Comparison of ENCODE assay signal across 12 cellular contexts in the genomic region with DNA sequence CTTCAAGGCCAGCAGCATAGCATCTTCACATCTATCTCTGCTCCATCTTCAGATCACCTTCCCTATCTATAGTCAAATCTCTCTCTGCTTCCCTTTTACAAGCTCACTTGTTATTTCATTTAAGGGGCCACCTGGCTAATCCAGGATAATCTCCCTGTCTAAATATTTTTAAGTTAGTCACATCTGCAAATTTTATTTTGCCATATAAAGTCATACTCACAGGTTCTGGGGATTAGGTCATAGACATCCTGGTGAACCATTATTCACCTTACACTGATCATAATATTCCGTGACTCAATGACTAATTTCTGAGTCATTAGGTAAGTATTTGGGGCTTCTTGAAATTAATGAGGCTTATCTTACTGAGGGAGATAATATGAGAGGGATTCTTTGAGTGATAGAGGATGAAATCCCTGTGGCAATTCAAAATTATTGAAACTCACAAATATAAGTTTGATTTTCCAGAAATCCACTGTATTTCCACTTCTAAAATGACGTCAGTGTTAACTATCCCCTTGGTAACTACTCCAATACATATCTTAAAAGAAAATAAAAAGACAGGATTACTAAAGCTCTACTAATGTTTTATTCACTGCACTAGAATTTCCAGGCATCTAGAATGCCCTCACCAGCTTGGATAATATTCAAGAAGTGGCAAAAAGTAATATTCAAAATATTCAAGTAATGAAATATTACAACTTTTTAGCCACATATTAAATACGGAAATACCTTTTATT.
DNase-seq lines count a peak whose midpoint lies in the region; ATAC-seq and TF ChIP-seq lines count a peak whose summit lies in the region.
"Had no signal": no experiment of that assay in that cellular context is flagged by ENCODE, and none has a peak within 500 bp of the region (broad histone marks: within the 10 kb centered on the region; RNA-seq: fewer than 3 reads in every experiment).

No MANE protein-coding gene starts in this region.

- H3K36me3 Mint-ChIP-seq in activated naive CD4-positive, alpha-beta T cell treated with anti-CD3 and anti-CD28 coated beads, Interleukin-2, amount 50 U/mL, for 24 hours: no peaks in the 10 kb centered on the region
- H3K36me3 Mint-ChIP-seq in activated naive CD4-positive, alpha-beta T cell treated with anti-CD3 and anti-CD28 coated beads, Interleukin-2, amount 10 ng/mL, durations not matched to agents 7 days and 5 days: no peaks in the 10 kb centered on the region

- peaks cover 4% of the 10 kb centered on the region for H3K4me1 Mint-ChIP-seq in activated naive CD4-positive, alpha-beta T cell treated with anti-CD3 and anti-CD28 coated beads, Interleukin-2, amount 50 U/mL, for 24 hours
- peaks cover 5% of the 10 kb centered on the region for H3K4me1 Mint-ChIP-seq in activated naive CD4-positive, alpha-beta T cell treated with anti-CD3 and anti-CD28 coated beads, Interleukin-2, amount 10 ng/mL, durations not matched to agents 7 days and 5 days
- H3K4me1 Mint-ChIP-seq in stimulated activated naive CD8-positive, alpha-beta T cell treated with anti-CD3 and anti-CD28 coated beads, Interleukin-15, amount 100 ng/mL, for 72 hours: peaks cover 22% of the 10 kb centered on the region

- no peak for TF ChIP-seq CTCF in BE2C (IDR thresholded peaks at IDR 0.05; ENCODE audit: low read depth, low read length)

- no peaks in the 10 kb centered on the region for H3K9me3 ChIP-seq in BE2C
- H3K9me3 ChIP-seq: heart right ventricle had no signal

- H3K36me3 ChIP-seq in BE2C: no peaks in the 10 kb centered on the region
- H3K36me3 ChIP-seq: heart right ventricle had no signal

- no peak overlapping the region for H3K4me3 Mint-ChIP-seq in activated naive CD4-positive, alpha-beta T cell treated with anti-CD3 and anti-CD28 coated beads, Interleukin-2, amount 50 U/mL, for 24 hours
- H3K4me3 Mint-ChIP-seq in activated naive CD4-positive, alpha-beta T cell treated with anti-CD3 and anti-CD28 coated beads, Interleukin-2, amount 10 ng/mL, durations not matched to agents 7 days and 5 days: no peak overlapping the region
- H3K4me3 Mint-ChIP-seq in stimulated activated naive CD8-positive, alpha-beta T cell treated with anti-CD3 and anti-CD28 coated beads, Interleukin-15, amount 100 ng/mL, for 72 hours: peak overlapping the region in 1 of 2 donors; percentile 30

- DNase-seq in activated naive CD4-positive, alpha-beta T cell treated with anti-CD3 and anti-CD28 coated beads, Interleukin-2, amount 10 ng/mL, durations not matched to agents 7 days and 5 days: no peak
- DNase-seq in RPMI7951 (ENCODE audit: low read depth) (peak; percentile 91), BE2C (no peak), NCI-H446 treated with DMSO at 0.1 percent for 48 hours (lab: John Stamatoyannopoulos, UW) (no peak), NCI-H1417 treated with DMSO at 0.1 percent for 48 hours (lab: John Stamatoyannopoulos, UW) (no peak)
- DNase-seq in stimulated activated naive CD8-positive, alpha-beta T cell treated with anti-CD3 and anti-CD28 coated beads, Interleukin-15, amount 100 ng/mL, for 72 hours: no peak
- DNase-seq: caudate nucleus; heart right ventricle; NCI-H1105; stimulated activated CD4-positive, alpha-beta T cell treated with anti-CD3 and anti-CD28 coated beads, Interleukin-15, amount 100 ng/mL, for 24 hours had no signal

- CTCF ChIA-PET in activated naive CD4-positive, alpha-beta T cell treated with anti-CD3 and anti-CD28 coated beads, Interleukin-2, amount 10 ng/mL, durations not matched to agents 7 days and 5 days (lab: Charles Lee): interaction anchor here (0.6 kb wide), 1 partner anchor 82 kb away, joined by 3 read pairs; no protein-coding TSS in a partner anchor

- no peak overlapping the region for H3K4me3 ChIP-seq in BE2C (ENCODE audit: low read depth, low read length)
- H3K4me3 ChIP-seq: heart right ventricle had no signal

- H3K4me1 ChIP-seq in BE2C: no peaks in the 10 kb centered on the region

- no peaks in the 10 kb centered on the region for H3K27me3 ChIP-seq in BE2C
- H3K27me3 ChIP-seq: heart right ventricle had no signal

- peak overlapping the region; percentile 88 for H3K27ac Mint-ChIP-seq in activated naive CD4-positive, alpha-beta T cell treated with anti-CD3 and anti-CD28 coated beads, Interleukin-2, amount 50 U/mL, for 24 hours
- H3K27ac Mint-ChIP-seq in activated naive CD4-positive, alpha-beta T cell treated with anti-CD3 and anti-CD28 coated beads, Interleukin-2, amount 10 ng/mL, durations not matched to agents 7 days and 5 days: no peak overlapping the region
- H3K27ac Mint-ChIP-seq in stimulated activated naive CD8-positive, alpha-beta T cell treated with anti-CD3 and anti-CD28 coated beads, Interleukin-15, amount 100 ng/mL, for 72 hours: peak overlapping the region in 1 of 2 donors; percentile 73

- no peaks in the 10 kb centered on the region for H3K27me3 Mint-ChIP-seq in activated naive CD4-positive, alpha-beta T cell treated with anti-CD3 and anti-CD28 coated beads, Interleukin-2, amount 50 U/mL, for 24 hours
- no peaks in the 10 kb centered on the region for H3K27me3 Mint-ChIP-seq in activated naive CD4-positive, alpha-beta T cell treated with anti-CD3 and anti-CD28 coated beads, Interleukin-2, amount 10 ng/mL, durations not matched to agents 7 days and 5 days
- H3K27me3 Mint-ChIP-seq in stimulated activated naive CD8-positive, alpha-beta T cell treated with anti-CD3 and anti-CD28 coated beads, Interleukin-15, amount 100 ng/mL, for 72 hours: no peaks in the 10 kb centered on the region

- no peaks in the 10 kb centered on the region for H3K9me3 Mint-ChIP-seq in activated naive CD4-positive, alpha-beta T cell treated with anti-CD3 and anti-CD28 coated beads, Interleukin-2, amount 50 U/mL, for 24 hours
- H3K9me3 Mint-ChIP-seq in activated naive CD4-positive, alpha-beta T cell treated with anti-CD3 and anti-CD28 coated beads, Interleukin-2, amount 10 ng/mL, durations not matched to agents 7 days and 5 days: peaks cover 7% of the 10 kb centered on the region
- H3K9me3 Mint-ChIP-seq in stimulated activated naive CD8-positive, alpha-beta T cell treated with anti-CD3 and anti-CD28 coated beads, Interleukin-15, amount 100 ng/mL, for 72 hours: peaks cover 0 to 13% of the 10 kb centered on the region in 2 donors

- peak; percentile 93 for ATAC-seq in esophagus mucosa
- peak; percentile 38 for ATAC-seq in stimulated activated naive CD8-positive, alpha-beta T cell treated with anti-CD3 and anti-CD28 coated beads, Interleukin-15, amount 100 ng/mL, for 72 hours
- ATAC-seq: heart right ventricle had no signal
